In genomic region chr4:52750819-52751348, GRCh38 we compare ENCODE assay signal across 9 cellular contexts. TPM values are rescaled to one million over a fixed set of nuclear protein-coding genes. Genes with fewer than 3 reads are reported as not detected.
DNase-seq lines count a peak whose midpoint lies in the region; ATAC-seq, FAIRE-seq and TF ChIP-seq lines count a peak whose summit lies in the region.
"Had no signal": no experiment of that assay in that cellular context is flagged by ENCODE, and none has a peak within 500 bp of the region (broad histone marks: within the 10 kb centered on the region; RNA-seq: fewer than 3 reads in every experiment).

No MANE protein-coding gene starts in this region.

- H3K27me3 ChIP-seq in bronchial epithelial cell (ENCODE audit: control insufficient read depth, insufficient read depth, low read length) = no peaks in the 10 kb centered on the region

- H3K4me1 Mint-ChIP-seq in stimulated activated naive B cell treated with anti-CD40 and anti-IgM and Interleukin-4, amounts not matched to agents 10 μg/mL and 1 μg/mL and 100 μg/mL, for 72 hours = peaks cover 8% of the 10 kb centered on the region in 2 donors

- peak overlapping the region; percentile 84 to 87 for H3K4me3 Mint-ChIP-seq in stimulated activated naive B cell treated with anti-CD40 and anti-IgM and Interleukin-4, amounts not matched to agents 10 μg/mL and 1 μg/mL and 100 μg/mL, for 72 hours

- no peaks in the 10 kb centered on the region for H3K9me3 Mint-ChIP-seq in stimulated activated naive B cell treated with anti-CD40 and anti-IgM and Interleukin-4, amounts not matched to agents 10 μg/mL and 1 μg/mL and 100 μg/mL, for 72 hours

- DNase-seq in activated effector memory CD4-positive, alpha-beta T cell treated with anti-CD3 and anti-CD28 coated beads, Interleukin-2, amount 50 U/mL, for 16 hours = peak; percentile 63
- DNase-seq in activated effector memory CD4-positive, alpha-beta T cell treated with Interleukin-2 at 50 U/mL for 16 hours = no peak
- peak; percentile 10 for DNase-seq in bronchial epithelial cell (ENCODE audit: low read depth)
- DNase-seq in kidney tubule cell (ENCODE audit: low spot score) = peak; percentile 44
- DNase-seq in stimulated activated naive B cell treated with anti-CD40 and anti-IgM and Interleukin-4, amounts not matched to agents 10 μg/mL and 1 μg/mL and 100 μg/mL, for 72 hours = no peak
- no peak for DNase-seq in DMS79 treated with DMSO at 0.1 percent for 48 hours (lab: John Stamatoyannopoulos, UW)
- no peak for DNase-seq in KG1 (lab: John Stamatoyannopoulos, UW)
- no peak for DNase-seq in hippocampal formation (lab: John Stamatoyannopoulos, UW)

- peak overlapping the region; percentile 59 for H3K4me3 ChIP-seq in bronchial epithelial cell (ENCODE audit: low read depth, low read length)

- ATAC-seq in stimulated activated naive B cell treated with anti-CD40 and anti-IgM and Interleukin-4, amounts not matched to agents 10 μg/mL and 1 μg/mL and 100 μg/mL, for 72 hours (replicated peaks) = peak; percentile 46 to 57

- H3K27ac Mint-ChIP-seq in stimulated activated naive B cell treated with anti-CD40 and anti-IgM and Interleukin-4, amounts not matched to agents 10 μg/mL and 1 μg/mL and 100 μg/mL, for 72 hours = no peak overlapping the region

- no peaks in the 10 kb centered on the region for H3K36me3 Mint-ChIP-seq in stimulated activated naive B cell treated with anti-CD40 and anti-IgM and Interleukin-4, amounts not matched to agents 10 μg/mL and 1 μg/mL and 100 μg/mL, for 72 hours

- no peak for TF ChIP-seq CTCF in bronchial epithelial cell (IDR thresholded peaks at IDR 0.05; ENCODE audit: insufficient read depth, low read length, severe bottlenecking)

- no peaks in the 10 kb centered on the region for H3K36me3 ChIP-seq in bronchial epithelial cell (ENCODE audit: control insufficient read depth, insufficient read depth, low read length)

- H3K27me3 Mint-ChIP-seq in stimulated activated naive B cell treated with anti-CD40 and anti-IgM and Interleukin-4, amounts not matched to agents 10 μg/mL and 1 μg/mL and 100 μg/mL, for 72 hours = peaks cover 53 to 64% of the 10 kb centered on the region in 2 donors

- no peak for FAIRE-seq in bronchial epithelial cell (lab: Jason Lieb, UNC)

RNA-seq across cellular contexts. Expression of gene ERVMER34-1, which starts 0.3 kb away (rescaled TPM):
- total RNA-seq in bronchial epithelial cell = 0.51 and 3.2 TPM in 2 replicates
- total RNA-seq: T-helper 1 cell treated with Interleukin-12 subunit alpha and Interleukin-12 subunit beta and Interleukin-4 antibody, amounts not matched to agents 30 ng/mL and 1 ng/mL, for 36 hours had no signal

Comparison
In these comparisons a context has a peak if more than half of its experiments do, and no peak if none do; other contexts are left out.
1. DNase-seq: peak in activated effector memory CD4-positive, alpha-beta T cell treated with anti-CD3 and anti-CD28 coated beads, Interleukin-2, amount 50 U/mL, for 16 hours (single experiment), bronchial epithelial cell (single experiment) and kidney tubule cell (single experiment); none in activated effector memory CD4-positive, alpha-beta T cell treated with Interleukin-2 at 50 U/mL for 16 hours (single experiment), stimulated activated naive B cell treated with anti-CD40 and anti-IgM and Interleukin-4, amounts not matched to agents 10 μg/mL and 1 μg/mL and 100 μg/mL, for 72 hours (single experiment), DMS79 treated with DMSO at 0.1 percent for 48 hours (single experiment), KG1 (single experiment) and hippocampal formation (0 of 2).